Comparison of ENCODE assay signal across 8 cellular contexts in genomic region chr22:46542011-46542985, GRCh38. TPM values are rescaled to one million over a fixed set of nuclear protein-coding genes. Genes with fewer than 3 reads are reported as not detected.
DNase-seq lines count a peak whose midpoint lies in the region; ATAC-seq and TF ChIP-seq lines count a peak whose summit lies in the region.

No MANE protein-coding gene starts in this region.

- peaks cover 36% of the 10 kb centered on the region for H3K27me3 Mint-ChIP-seq in activated CD8-positive, alpha-beta T cell treated with anti-CD3 and anti-CD28 coated beads for 36 hours

- no peaks in the 10 kb centered on the region for H3K36me3 Mint-ChIP-seq in activated CD8-positive, alpha-beta T cell treated with anti-CD3 and anti-CD28 coated beads for 36 hours (ENCODE audit: low read depth)

- no peak overlapping the region for H3K4me3 ChIP-seq in HAP-1
- no peak overlapping the region for H3K4me3 ChIP-seq in effector memory CD4-positive, alpha-beta T cell (ENCODE audit: insufficient read depth, low read depth, low read length, poor library complexity, severe bottlenecking)
- no peak overlapping the region for H3K4me3 ChIP-seq in mucosa of descending colon

- DNase-seq in Caki2 (ENCODE audit: low read depth) (peak; percentile 70), HAP-1 (ENCODE audit: low spot score in 2 of 2) (peak; percentile 72 to 87), NCI-H748 (lab: John Stamatoyannopoulos, UW; ENCODE audit: unreplicated experiment) (peak; percentile 77), mucosa of descending colon (peak; percentile 75 to 85 (median 79))
- DNase-seq in activated CD8-positive, alpha-beta T cell treated with anti-CD3 and anti-CD28 coated beads for 36 hours: peak; percentile 79
- DNase-seq in effector memory CD4-positive, alpha-beta T cell: peak; percentile 15 to 50 (median 40)
- peak; percentile 40 to 49 for DNase-seq in stimulated activated CD8-positive, alpha-beta memory T cell treated with anti-CD3 and anti-CD28 coated beads, Interleukin-7, amount 100 ng/mL, for 1 hour (ENCODE audit: low read depth in 2 of 2)

- TF ChIP-seq CTCF in activated CD8-positive, alpha-beta T cell treated with anti-CD3 and anti-CD28 coated beads for 36 hours (IDR thresholded peaks at IDR 0.05): peak; percentile 91
- TF ChIP-seq CTCF in mucosa of descending colon (IDR thresholded peaks at IDR 0.05): peak; percentile 91

- H3K4me1 Mint-ChIP-seq in activated CD8-positive, alpha-beta T cell treated with anti-CD3 and anti-CD28 coated beads for 36 hours (ENCODE audit: low read depth): peaks cover 13% of the 10 kb centered on the region

- H3K9me3 Mint-ChIP-seq in activated CD8-positive, alpha-beta T cell treated with anti-CD3 and anti-CD28 coated beads for 36 hours: no peaks in the 10 kb centered on the region

- H3K36me3 ChIP-seq in HAP-1 (replicated peaks) (no peaks in the 10 kb centered on the region), mucosa of descending colon (ENCODE audit: low read depth) (no peaks in the 10 kb centered on the region)
- H3K36me3 ChIP-seq in effector memory CD4-positive, alpha-beta T cell (ENCODE audit: control insufficient read depth, insufficient read depth, low read length): no peaks in the 10 kb centered on the region

- no peak overlapping the region for H3K27ac ChIP-seq in effector memory CD4-positive, alpha-beta T cell (ENCODE audit: insufficient read depth, low read length, poor library complexity, severe bottlenecking)

- intact Hi-C loops in activated CD8-positive, alpha-beta T cell treated with anti-CD3 and anti-CD28 coated beads for 36 hours (cut with micrococcal nuclease): loop anchor here (2.0 kb wide), 1 partner anchor 175 kb away; no protein-coding TSS in a partner anchor
- intact Hi-C loops in mucosa of descending colon (cut with DNase I, micrococcal nuclease): loop anchor here (5.0 to 10.0 kb wide), 2 partner anchors 175 to 187 kb away; no protein-coding TSS in a partner anchor

- H3K9me3 ChIP-seq in HAP-1 (no peaks in the 10 kb centered on the region), mucosa of descending colon (no peaks in the 10 kb centered on the region)
- H3K9me3 ChIP-seq in effector memory CD4-positive, alpha-beta T cell (ENCODE audit: control insufficient read depth, low read length): no peaks in the 10 kb centered on the region

- H3K4me1 ChIP-seq in HAP-1: peaks cover 2% of the 10 kb centered on the region; the same call in 1 of the 2 replicates
- peaks cover 8% of the 10 kb centered on the region for H3K4me1 ChIP-seq in effector memory CD4-positive, alpha-beta T cell (ENCODE audit: control insufficient read depth, insufficient read depth, low read length, poor library complexity, severe bottlenecking)
- H3K4me1 ChIP-seq in mucosa of descending colon (ENCODE audit: low read depth): peaks cover 26% of the 10 kb centered on the region

- in situ Hi-C loops in Caki2 (cut with HindIII; ENCODE audit: low pct_unique_long_range_greater_than_20kb, low sequenced_read_pairs): no loop called here
- in situ Hi-C loops in HAP-1 (cut with MboI; ENCODE audit: low sequenced_read_pairs): loop anchor here (5.0 kb wide), 2 partner anchors 175 to 420 kb away; no protein-coding TSS in a partner anchor

- peak; percentile 99 for ATAC-seq in activated CD8-positive, alpha-beta T cell treated with anti-CD3 and anti-CD28 coated beads for 36 hours
- ATAC-seq in mucosa of descending colon (peak; percentile 91), HG03469 (IDR thresholded peaks at IDR 0.05; ENCODE audit: unreplicated experiment) (no peak)

- no peak overlapping the region for H3K4me3 Mint-ChIP-seq in activated CD8-positive, alpha-beta T cell treated with anti-CD3 and anti-CD28 coated beads for 36 hours

- CTCF ChIA-PET in activated CD8-positive, alpha-beta T cell treated with anti-CD3 and anti-CD28 coated beads for 36 hours (lab: Charles Lee): interaction anchor here (0.7 to 5.5 kb wide), 18 partner anchors 10 to 536 kb away, joined by 3 to 46 read pairs (median 4); no protein-coding TSS in a partner anchor

- POLR2A ChIA-PET in activated CD8-positive, alpha-beta T cell treated with anti-CD3 and anti-CD28 coated beads for 36 hours (lab: Charles Lee): interaction anchor here (1.1 kb wide), 1 partner anchor 8 kb away, joined by 3 read pairs; no protein-coding TSS in a partner anchor

- no peak overlapping the region for H3K27ac Mint-ChIP-seq in activated CD8-positive, alpha-beta T cell treated with anti-CD3 and anti-CD28 coated beads for 36 hours

- no peaks in the 10 kb centered on the region for H3K27me3 ChIP-seq in HAP-1 (ENCODE audit: low read depth)
- H3K27me3 ChIP-seq in effector memory CD4-positive, alpha-beta T cell (replicated peaks; ENCODE audit: control insufficient read depth, insufficient read depth, low read length, poor library complexity, severe bottlenecking): peaks cover 17% of the 10 kb centered on the region

RNA-seq across cellular contexts. Expression of gene CELSR1, which starts 4.9 kb away (rescaled TPM):
- total RNA-seq in Caki2 (2014; rRNA removed; shearing (Covaris generic); ENCODE audit: low replicate concordance): 94.1 and 98.7 TPM in 2 replicates
- under 1 TPM; 0.25 to 0.36 TPM for total RNA-seq in activated CD8-positive, alpha-beta T cell treated with anti-CD3 and anti-CD28 coated beads for 36 hours
- total RNA-seq in mucosa of descending colon: 1 to 10 TPM; 1.9 to 4.2 (median 2.5) TPM

Comparison
In these comparisons a context has a peak if more than half of its experiments do, and no peak if none do; other contexts are left out.
1. RNA of gene CELSR1, which starts 4.9 kb away (total RNA-seq): 94.1 to 98.7 TPM in Caki2; 1.9 to 4.2 TPM in mucosa of descending colon and 0.25 to 0.36 TPM in activated CD8-positive, alpha-beta T cell treated with anti-CD3 and anti-CD28 coated beads for 36 hours; every median in the first group is over 10 times any median in the second.
2. Peak in every context shown above with its lines, with median percentiles within 50 percentile points of each other: DNase-seq.